Comparison of ENCODE assay signal across 28 cellular contexts in genomic region chr1:229749992-229750391, GRCh38.
DNase-seq lines count a peak whose midpoint lies in the region; ATAC-seq, FAIRE-seq and TF ChIP-seq lines count a peak whose summit lies in the region.
"Had no signal": no experiment of that assay in that cellular context is flagged by ENCODE, and none has a peak within 500 bp of the region (broad histone marks: within the 10 kb centered on the region; RNA-seq: fewer than 3 reads in every experiment).

No MANE protein-coding gene starts in this region.

- peaks cover 6% of the 10 kb centered on the region for H3K4me1 Mint-ChIP-seq in progenitor cell of endocrine pancreas (ENCODE audit: low read depth)

- DNase-seq in K562 (ENCODE audit: extremely low read depth in 1 of 4, low spot score in 3 of 4) (no peak), medulla oblongata (ENCODE audit: extremely low spot score) (peak; percentile 13), neuronal stem cell (ENCODE audit: low spot score) (no peak), DMS 273 (lab: John Stamatoyannopoulos, UW; ENCODE audit: unreplicated experiment) (no peak), progenitor cell of endocrine pancreas (ENCODE audit: low spot score, unreplicated experiment) (no peak), Ammon's horn (ENCODE audit: low spot score) (no peak)
- DNase-seq in activated CD8-positive, alpha-beta memory T cell treated with anti-CD3 and anti-CD28 coated beads, Interleukin-2, amount 50 U/mL, for 48 hours, result no peak
- DNase-seq: 8988T; ACHN; Caco-2; Calu3; CD4-positive, alpha-beta T cell; CD8-positive, alpha-beta T cell; DMS 273 treated with DMSO at 0.1 percent for 48 hours; DMS153; DMS53; DMS79; DND-41; EL; GDM1 had no signal

- POLR2A ChIA-PET in HEK293 (lab: Yijun Ruan, JAX), result interaction anchor here (0.7 kb wide), 1 partner anchor 34 kb away, joined by 3 read pairs; no protein-coding TSS in a partner anchor
- POLR2A ChIA-PET in K562 (lab: Yijun Ruan, JAX), result interaction anchor here (0.6 to 1.1 kb wide), 2 partner anchors 35 to 387 kb away, joined by 3 read pairs; no protein-coding TSS in a partner anchor

- peaks cover 7% of the 10 kb centered on the region for H3K9me3 Mint-ChIP-seq in progenitor cell of endocrine pancreas (ENCODE audit: low read depth)
- H3K9me3 Mint-ChIP-seq: CD4-positive, alpha-beta T cell; CD8-positive, alpha-beta T cell had no signal

- H3K27me3 ChIP-seq in K562 (ENCODE audit: control insufficient read depth in 2 of 2, insufficient read depth in 2 of 2, low read length in 2 of 2), result peaks cover 0 to 8% of the 10 kb centered on the region in 2 experiments; a peak in 3 of 5 replicates
- no peaks in the 10 kb centered on the region for H3K27me3 ChIP-seq in neuronal stem cell (ENCODE audit: control insufficient read depth in 3 of 3, insufficient read depth in 3 of 3, low read depth in 1 of 3, low read length in 3 of 3)
- H3K27me3 ChIP-seq: BLaER1 treated with 17β-estradiol and CSF1 and Interleukin-3, amounts not matched to agents 10 nM and 100 nM had no signal

- H3K9ac ChIP-seq in K562 (ENCODE audit: insufficient read depth in 1 of 2, low read depth in 2 of 2, low read length in 2 of 2), result no peak overlapping the region
- peak overlapping the region; percentile 30 for H3K9ac ChIP-seq in neuronal stem cell (ENCODE audit: low read depth, low read length, poor library complexity)
- H3K9ac ChIP-seq: BLaER1 treated with 17β-estradiol and CSF1 and Interleukin-3, amounts not matched to agents 10 nM and 100 nM had no signal

- H3K79me2 ChIP-seq in K562 (ENCODE audit: control insufficient read depth, insufficient read depth, low read length), result no peaks in the 10 kb centered on the region

- no peak overlapping the region for H2BK5ac ChIP-seq in neuronal stem cell (ENCODE audit: low read length)

- no peak overlapping the region for H4K8ac ChIP-seq in neuronal stem cell (ENCODE audit: low read depth, low read length)

- H3K18ac ChIP-seq in neuronal stem cell (ENCODE audit: low read length), result no peak overlapping the region

- no peak overlapping the region for H3K4me2 ChIP-seq in K562 (ENCODE audit: insufficient read depth, low read length)
- no peak overlapping the region for H3K4me2 ChIP-seq in neuronal stem cell (ENCODE audit: insufficient read depth, low read length, poor library complexity, severe bottlenecking)
- H3K4me2 ChIP-seq: BLaER1 treated with 17β-estradiol and CSF1 and Interleukin-3, amounts not matched to agents 10 nM and 100 nM had no signal

- H3K36me3 ChIP-seq in HEK293 (ENCODE audit: control insufficient read depth in 2 of 2, insufficient read depth in 1 of 2, low read length in 2 of 2) (no peaks in the 10 kb centered on the region), K562 (ENCODE audit: control insufficient read depth, insufficient read depth, low read length) (no peaks in the 10 kb centered on the region), neuronal stem cell (replicated peaks in 1 of 2; ENCODE audit: control insufficient read depth in 2 of 2, insufficient read depth in 2 of 2, low read length in 2 of 2) (no peaks in the 10 kb centered on the region)
- H3K36me3 ChIP-seq: BLaER1 treated with 17β-estradiol and CSF1 and Interleukin-3, amounts not matched to agents 10 nM and 100 nM had no signal

- no peak overlapping the region for H3K23ac ChIP-seq in neuronal stem cell (ENCODE audit: low read depth, low read length, poor library complexity)

- H4K91ac ChIP-seq in neuronal stem cell (ENCODE audit: low read depth, low read length, poor library complexity), result no peak overlapping the region

- TF ChIP-seq POLR2A in K562 (conservative IDR thresholded peaks at IDR 0.05), result no peak

- BruUV-seq in K562 (replicated peaks; lab: Mats Ljungman, UMichigan), result no TSS peak

- H3K4me1 ChIP-seq in HEK293 (ENCODE audit: control insufficient read depth, insufficient read depth, low read length) (no peaks in the 10 kb centered on the region), K562 (replicated peaks in 1 of 2; ENCODE audit: control insufficient read depth in 2 of 2, insufficient read depth in 2 of 2, low read length in 2 of 2) (peaks cover 15 to 22% of the 10 kb centered on the region in 2 experiments; a peak in 4 of 5 replicates), neuronal stem cell (ENCODE audit: control insufficient read depth in 2 of 2, insufficient read depth in 1 of 2, low read depth in 1 of 2, low read length in 2 of 2) (no peaks in the 10 kb centered on the region)
- H3K4me1 ChIP-seq: Caco-2 had no signal

- CTCF ChIA-PET in HEK293 (lab: Yijun Ruan, JAX) (interaction anchor here (1.1 kb wide), 2 partner anchors 9 to 35 kb away, joined by 3 read pairs; no protein-coding TSS in a partner anchor), K562 (lab: Yijun Ruan, JAX; ENCODE audit: low intra/inter-chr PET ratio) (no interaction called here)

- H3K4me3 Mint-ChIP-seq in progenitor cell of endocrine pancreas (ENCODE audit: low read depth), result no peak overlapping the region
- H3K4me3 Mint-ChIP-seq: B cell; CD4-positive, alpha-beta T cell; CD8-positive, alpha-beta T cell had no signal

- H3K27me3 Mint-ChIP-seq in progenitor cell of endocrine pancreas, result no peaks in the 10 kb centered on the region

- H3K9me3 ChIP-seq in HEK293 (ENCODE audit: control insufficient read depth, insufficient read depth, low read depth, low read length) (no peaks in the 10 kb centered on the region), K562 (replicated peaks; ENCODE audit: control insufficient read depth, insufficient read depth, low read depth, low read length) (no peaks in the 10 kb centered on the region), neuronal stem cell (replicated peaks in 1 of 2; ENCODE audit: control insufficient read depth in 2 of 2, insufficient read depth in 1 of 2, low read depth in 1 of 2, low read length in 2 of 2) (peaks cover 0 to 2% of the 10 kb centered on the region in 2 donors)
- H3K9me3 ChIP-seq: Caco-2 had no signal

- H3K27ac ChIP-seq in HEK293 (ENCODE audit: extremely low read depth, low read depth, low read length) (no peak overlapping the region), K562 (ENCODE audit: extremely low read depth, low read depth, low read length) (no peak overlapping the region), neuronal stem cell (replicated peaks; ENCODE audit: low read length) (no peak overlapping the region)
- H3K27ac ChIP-seq: BLaER1 treated with 17β-estradiol and CSF1 and Interleukin-3, amounts not matched to agents 10 nM and 100 nM; C4-2B had no signal

- H3K36me3 Mint-ChIP-seq in progenitor cell of endocrine pancreas (ENCODE audit: insufficient read depth), result no peaks in the 10 kb centered on the region
- H3K36me3 Mint-ChIP-seq: CD8-positive, alpha-beta T cell had no signal

- no peak overlapping the region for H3K4ac ChIP-seq in neuronal stem cell (ENCODE audit: low read length)

- H3K14ac ChIP-seq in neuronal stem cell (ENCODE audit: low read length), result no peak overlapping the region

- no peak overlapping the region for H2BK12ac ChIP-seq in neuronal stem cell (ENCODE audit: low read length)

- no peak overlapping the region for H3K27ac Mint-ChIP-seq in progenitor cell of endocrine pancreas
- H3K27ac Mint-ChIP-seq: B cell; CD4-positive, alpha-beta T cell; CD8-positive, alpha-beta T cell had no signal

- H2BK15ac ChIP-seq in neuronal stem cell (ENCODE audit: low read length), result no peak overlapping the region

- intact Hi-C loops in K562 (cut with micrococcal nuclease), result no loop called here

- H4K20me1 ChIP-seq in K562 (replicated peaks; ENCODE audit: control insufficient read depth, insufficient read depth, low read length), result no peaks in the 10 kb centered on the region
- H4K20me1 ChIP-seq: BLaER1 treated with 17β-estradiol and CSF1 and Interleukin-3, amounts not matched to agents 10 nM and 100 nM had no signal

- TF ChIP-seq CTCF in HEK293 (tag by site-specific recombination; IDR thresholded peaks at IDR 0.05), result no peak
- TF ChIP-seq CTCF in K562 (IDR thresholded peaks at IDR 0.05 in 2 of 3, conservative IDR thresholded peaks at IDR 0.05 in 1 of 3; ENCODE audit: insufficient read depth in 2 of 3, low read depth in 1 of 3, low read length in 3 of 3), result no peak
- TF ChIP-seq CTCF in progenitor cell of endocrine pancreas (IDR thresholded peaks at IDR 0.05; ENCODE audit: unreplicated experiment), result no peak

- no peak overlapping the region for H2AK5ac ChIP-seq in neuronal stem cell (ENCODE audit: low read depth, low read length)

- in situ Hi-C loops in K562 (cut with MboI), result no loop called here

- H3K9me1 ChIP-seq in K562 (ENCODE audit: control insufficient read depth, insufficient read depth, low read length), result no peaks in the 10 kb centered on the region

- no peak for TF ChIP-seq RAD21 in K562 (CRISPR knock-in tag; conservative IDR thresholded peaks at IDR 0.05 in 1 of 2, IDR thresholded peaks at IDR 0.05 in 1 of 2)

- TF ChIP-seq EP300 in K562 (IDR thresholded peaks at IDR 0.05; ENCODE audit: low read length), result no peak

- H2AFZ ChIP-seq in K562 (ENCODE audit: low read depth, low read length) (no peak overlapping the region), neuronal stem cell (ENCODE audit: low read length) (no peak overlapping the region)

- peak; percentile 23 for FAIRE-seq in K562 (lab: Jason Lieb, UNC)
- FAIRE-seq: D721Med, GM12878, GM12892, GM18507 had no signal

- no peak for ATAC-seq in K562
- ATAC-seq: CD8-positive, alpha-beta T cell; GM12878 had no signal

- 60% methylated on average over 4 of the region's 4 CpGs for WGBS in K562 (ENCODE audit: insufficient coverage, low coverage, missing lambda C conversion rate)
- no CpG with 5 or more reads among the region's 4 CpGs for WGBS in neuronal stem cell (ENCODE audit: extremely low coverage in 2 of 2, insufficient read length in 2 of 2, insufficient replicate concordance in 1 of 2), 2 donors

- H3K79me1 ChIP-seq in neuronal stem cell (ENCODE audit: low read depth, low read length), result peaks cover 2% of the 10 kb centered on the region

- H3K4me3 ChIP-seq in HEK293 (ENCODE audit: low read depth, low read length) (no peak overlapping the region), K562 (no peak overlapping the region), neuronal stem cell (ENCODE audit: low read length in 2 of 2) (no peak overlapping the region)
- H3K4me3 ChIP-seq: BLaER1 treated with 17β-estradiol and CSF1 and Interleukin-3, amounts not matched to agents 10 nM and 100 nM; GM12878 had no signal

- no peak overlapping the region for H2BK120ac ChIP-seq in neuronal stem cell (ENCODE audit: low read depth, low read length)

TF ChIP-seq in HEK293, 187 proteins besides CTCF, POLR2A, EP300 and RAD21:
- TF ChIP-seq ZNF585B (tag by site-specific recombination; IDR thresholded peaks at IDR 0.05) (peak; percentile 73), ZNF768 (tag by site-specific recombination; IDR thresholded peaks at IDR 0.05) (no peak)
TF ChIP-seq in HEK293: peak in this region for 1.
